In the genomic region with DNA sequence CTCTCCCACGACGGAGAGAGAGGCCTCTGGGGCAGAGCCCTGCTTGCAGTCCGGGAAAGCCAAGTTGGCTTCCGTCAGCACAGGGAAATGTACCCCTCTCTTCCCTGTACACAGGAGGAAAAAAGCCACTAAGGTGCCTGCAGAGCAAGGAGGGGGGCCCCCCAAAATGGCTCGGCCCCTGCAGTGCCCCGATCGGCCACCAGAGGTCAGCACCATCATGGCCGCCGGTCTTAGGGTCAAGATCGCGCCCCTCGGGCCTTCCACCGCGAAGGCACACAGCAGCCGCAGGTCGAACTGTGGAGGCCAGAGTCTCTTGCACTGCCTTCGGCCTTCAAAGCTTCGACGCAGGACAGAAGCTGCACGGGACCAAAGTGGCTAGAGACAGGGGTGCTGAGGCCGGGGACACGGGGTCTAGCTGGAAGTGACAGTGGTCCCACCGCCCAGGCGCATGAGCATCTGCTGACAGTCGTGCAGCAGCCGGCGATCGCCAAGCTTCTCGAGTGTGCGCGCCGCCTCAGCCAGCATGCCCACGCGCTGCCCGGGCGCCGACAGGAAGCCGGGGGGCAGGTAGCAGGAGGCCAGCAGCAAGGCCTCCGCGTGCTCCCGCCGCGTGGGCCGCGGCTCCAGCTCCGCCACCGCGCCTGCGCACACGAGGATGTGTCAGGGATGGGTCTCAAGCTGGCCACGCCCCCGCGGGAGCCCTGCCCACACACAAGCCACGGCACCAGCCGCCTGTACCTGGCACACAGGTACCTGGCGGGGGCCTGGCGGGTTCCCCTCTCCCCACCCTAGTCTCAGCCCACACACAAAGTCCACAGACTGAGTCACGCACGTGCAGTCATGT, we compare ENCODE assay signal across 1 cellular context.
TF ChIP-seq lines count a peak whose summit lies in the region.

No MANE protein-coding gene starts in this region.

TF ChIP-seq in K562, 482 proteins besides CTCF, POLR2A, EP300 and RAD21 (continued from another document):
- TF ChIP-seq ZNF592 (IDR thresholded peaks at IDR 0.05) (0 out of 2 replicates have a peak, but pooled peaks have one; percentile 60), ZFP30 (CRISPR knock-in tag; IDR thresholded peaks at IDR 0.05; ENCODE audit: borderline replicate concordance) (no peak), NCOA1 (IDR thresholded peaks at IDR 0.05; ENCODE audit: low read depth) (no peak), SMAD3 (CRISPR knock-in tag; conservative IDR thresholded peaks at IDR 0.05) (no peak), SNIP1 (IDR thresholded peaks at IDR 0.05; ENCODE audit: low read depth) (no peak), L3MBTL2 (IDR thresholded peaks at IDR 0.05) (peak; percentile 83), KDM5B (IDR thresholded peaks at IDR 0.05; ENCODE audit: insufficient replicate concordance, low read depth, low read length) (no peak), RAD51 (IDR thresholded peaks at IDR 0.05; ENCODE audit: borderline replicate concordance, low read depth) (no peak), NFYB (IDR thresholded peaks at IDR 0.05; ENCODE audit: extremely low read depth, insufficient read length) (no peak), THRA (IDR thresholded peaks at IDR 0.05) (no peak), BRD9 (IDR thresholded peaks at IDR 0.05; ENCODE audit: low read depth, partially characterized antibody) (no peak), SMARCB1 (IDR thresholded peaks at IDR 0.05; ENCODE audit: insufficient read length, low read depth) (no peak), TCF15 (CRISPR knock-in tag; IDR thresholded peaks at IDR 0.05) (no peak; the same call in 1 of the 2 replicates), SREBF2 (CRISPR knock-in tag; IDR thresholded peaks at IDR 0.05) (no peak), RCOR1 (IDR thresholded peaks at IDR 0.05; ENCODE audit: borderline replicate concordance in 1 of 2, low read depth in 2 of 2, low read length in 2 of 2) (no peak), FOXM1 (IDR thresholded peaks at IDR 0.05; ENCODE audit: low read depth) (no peak), FOXM1 (CRISPR knock-in tag; IDR thresholded peaks at IDR 0.05; ENCODE audit: low read depth) (no peak), TCF7 (IDR thresholded peaks at IDR 0.05; ENCODE audit: borderline replicate concordance) (no peak)
- TF ChIP-seq, protein P1, sequence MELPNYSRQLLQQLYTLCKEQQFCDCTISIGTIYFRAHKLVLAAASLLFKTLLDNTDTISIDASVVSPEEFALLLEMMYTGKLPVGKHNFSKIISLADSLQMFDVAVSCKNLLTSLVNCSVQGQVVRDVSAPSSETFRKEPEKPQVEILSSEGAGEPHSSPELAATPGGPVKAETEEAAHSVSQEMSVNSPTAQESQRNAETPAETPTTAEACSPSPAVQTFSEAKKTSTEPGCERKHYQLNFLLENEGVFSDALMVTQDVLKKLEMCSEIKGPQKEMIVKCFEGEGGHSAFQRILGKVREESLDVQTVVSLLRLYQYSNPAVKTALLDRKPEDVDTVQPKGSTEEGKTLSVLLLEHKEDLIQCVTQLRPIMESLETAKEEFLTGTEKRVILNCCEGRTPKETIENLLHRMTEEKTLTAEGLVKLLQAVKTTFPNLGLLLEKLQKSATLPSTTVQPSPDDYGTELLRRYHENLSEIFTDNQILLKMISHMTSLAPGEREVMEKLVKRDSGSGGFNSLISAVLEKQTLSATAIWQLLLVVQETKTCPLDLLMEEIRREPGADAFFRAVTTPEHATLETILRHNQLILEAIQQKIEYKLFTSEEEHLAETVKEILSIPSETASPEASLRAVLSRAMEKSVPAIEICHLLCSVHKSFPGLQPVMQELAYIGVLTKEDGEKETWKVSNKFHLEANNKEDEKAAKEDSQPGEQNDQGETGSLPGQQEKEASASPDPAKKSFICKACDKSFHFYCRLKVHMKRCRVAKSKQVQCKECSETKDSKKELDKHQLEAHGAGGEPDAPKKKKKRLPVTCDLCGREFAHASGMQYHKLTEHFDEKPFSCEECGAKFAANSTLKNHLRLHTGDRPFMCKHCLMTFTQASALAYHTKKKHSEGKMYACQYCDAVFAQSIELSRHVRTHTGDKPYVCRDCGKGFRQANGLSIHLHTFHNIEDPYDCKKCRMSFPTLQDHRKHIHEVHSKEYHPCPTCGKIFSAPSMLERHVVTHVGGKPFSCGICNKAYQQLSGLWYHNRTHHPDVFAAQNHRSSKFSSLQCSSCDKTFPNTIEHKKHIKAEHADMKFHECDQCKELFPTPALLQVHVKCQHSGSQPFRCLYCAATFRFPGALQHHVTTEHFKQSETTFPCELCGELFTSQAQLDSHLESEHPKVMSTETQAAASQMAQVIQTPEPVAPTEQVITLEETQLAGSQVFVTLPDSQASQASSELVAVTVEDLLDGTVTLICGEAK (IDR thresholded peaks at IDR 0.05) = no peak
- TF ChIP-seq, protein P1 (CRISPR knock-in tag; IDR thresholded peaks at IDR 0.05) = no peak
